Comparison of ENCODE assay signal across 14 cellular contexts in the genomic region with DNA sequence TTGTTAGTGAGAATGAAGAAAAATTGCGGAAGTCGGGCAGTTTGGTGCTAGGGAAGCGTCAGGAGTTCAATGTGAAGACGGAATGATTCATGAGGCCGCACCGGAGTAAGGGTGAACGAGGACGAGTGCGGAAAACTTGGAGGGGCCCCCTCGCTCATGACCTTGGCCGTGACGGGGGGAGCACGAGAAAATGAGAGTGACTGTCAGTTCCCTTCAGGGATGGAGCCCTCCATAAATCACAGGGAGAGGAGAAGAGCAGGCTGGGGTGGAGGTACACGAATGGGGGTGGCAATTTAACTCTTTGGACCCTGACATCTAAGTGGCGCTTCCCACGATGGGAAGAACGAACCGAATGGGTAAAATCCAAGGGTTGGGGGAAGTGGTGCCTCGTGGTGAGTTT.
"Had no signal": no experiment of that assay in that cellular context is flagged by ENCODE, and none has a peak within 500 bp of the region (broad histone marks: within the 10 kb centered on the region; RNA-seq: fewer than 3 reads in every experiment).

No MANE protein-coding gene starts in this region.

- H3K36me3 ChIP-seq: cardiac muscle cell, thyroid gland, upper lobe of left lung had no signal

- ATAC-seq: foreskin keratinocyte; natural killer cell treated with Interleukin-12 subunit alpha and Interleukin-12 subunit beta and Interleukin-15 and Interleukin-18, amount 100 ng/mL, for 72 hours; right cardiac atrium had no signal

- H3K9me3 Mint-ChIP-seq: dendritic cell treated with granulocyte-macrophage colony-stimulating factor and Interleukin-4, amounts not matched to agents 40 ng/mL and 50 ng/mL, for 4 days; natural killer cell treated with Interleukin-12 subunit alpha and Interleukin-12 subunit beta and Interleukin-15 and Interleukin-18, amount 100 ng/mL, for 72 hours had no signal

- H3K27ac Mint-ChIP-seq: dendritic cell treated with granulocyte-macrophage colony-stimulating factor and Interleukin-4, amounts not matched to agents 40 ng/mL and 50 ng/mL, for 4 days; natural killer cell treated with Interleukin-12 subunit alpha and Interleukin-12 subunit beta and Interleukin-15 and Interleukin-18, amount 100 ng/mL, for 72 hours had no signal

- DNase-seq: erythroblast; foreskin keratinocyte; mammary epithelial cell; posterior cingulate gyrus; right cardiac atrium; stimulated activated CD4-positive, alpha-beta T cell treated with anti-CD3 and anti-CD28 coated beads, Interleukin-2, amount 100 ng/mL, for 48 hours; stimulated activated naive CD4-positive, alpha-beta T cell treated with Interleukin-2 at 50 U/mL for 16 hours; thyroid gland; upper lobe of left lung had no signal

- H3K9me3 ChIP-seq: thyroid gland, upper lobe of left lung had no signal

- H3K27ac ChIP-seq: cardiac muscle cell, foreskin keratinocyte, hepatocyte, thyroid gland, upper lobe of left lung had no signal

- H3K36me3 Mint-ChIP-seq: natural killer cell treated with Interleukin-12 subunit alpha and Interleukin-12 subunit beta and Interleukin-15 and Interleukin-18, amount 100 ng/mL, for 72 hours had no signal

- H2AFZ ChIP-seq: hepatocyte had no signal

- H3K79me2 ChIP-seq: hepatocyte had no signal

- H3K4me1 ChIP-seq: foreskin keratinocyte, upper lobe of left lung had no signal

- H3K4me3 ChIP-seq: cardiac muscle cell, hepatocyte, smooth muscle cell, thyroid gland, upper lobe of left lung had no signal

- H3K4me3 Mint-ChIP-seq: dendritic cell treated with granulocyte-macrophage colony-stimulating factor and Interleukin-4, amounts not matched to agents 40 ng/mL and 50 ng/mL, for 4 days; natural killer cell treated with Interleukin-12 subunit alpha and Interleukin-12 subunit beta and Interleukin-15 and Interleukin-18, amount 100 ng/mL, for 72 hours had no signal

- H3K27me3 ChIP-seq: foreskin keratinocyte, hepatocyte, thyroid gland, upper lobe of left lung had no signal

- H3K4me2 ChIP-seq: hepatocyte, smooth muscle cell had no signal
